Comparison of ENCODE assay signal across 1 cellular context in genomic region chr17:49825645-49826044, GRCh38.
TF ChIP-seq lines count a peak whose summit lies in the region.

No MANE protein-coding gene starts in this region.

TF ChIP-seq in WTC11, 78 proteins besides CTCF, POLR2A, EP300 and RAD21 (continued from another document):
- TF ChIP-seq, protein P1, sequence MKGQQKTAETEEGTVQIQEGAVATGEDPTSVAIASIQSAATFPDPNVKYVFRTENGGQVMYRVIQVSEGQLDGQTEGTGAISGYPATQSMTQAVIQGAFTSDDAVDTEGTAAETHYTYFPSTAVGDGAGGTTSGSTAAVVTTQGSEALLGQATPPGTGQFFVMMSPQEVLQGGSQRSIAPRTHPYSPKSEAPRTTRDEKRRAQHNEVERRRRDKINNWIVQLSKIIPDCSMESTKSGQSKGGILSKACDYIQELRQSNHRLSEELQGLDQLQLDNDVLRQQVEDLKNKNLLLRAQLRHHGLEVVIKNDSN (CRISPR knock-in tag; IDR thresholded peaks at IDR 0.05): no peak
- TF ChIP-seq ZNF317 (CRISPR knock-in tag; IDR thresholded peaks at IDR 0.05; ENCODE audit: borderline replicate concordance, low read depth) (no peak), ZMAT4 (CRISPR knock-in tag; IDR thresholded peaks at IDR 0.05) (no peak), HMGXB4 (CRISPR knock-in tag; IDR thresholded peaks at IDR 0.05) (no peak), ATF3 (CRISPR knock-in tag; conservative IDR thresholded peaks at IDR 0.05) (no peak), CDX4 (CRISPR knock-in tag; IDR thresholded peaks at IDR 0.05; ENCODE audit: borderline replicate concordance) (no peak), IRF2 (CRISPR knock-in tag; IDR thresholded peaks at IDR 0.05; ENCODE audit: borderline replicate concordance, low read depth) (no peak), FOXP1 (CRISPR knock-in tag; IDR thresholded peaks at IDR 0.05; ENCODE audit: borderline replicate concordance) (no peak)
